1 cellular context compared by ENCODE assay signal in the genomic region with DNA sequence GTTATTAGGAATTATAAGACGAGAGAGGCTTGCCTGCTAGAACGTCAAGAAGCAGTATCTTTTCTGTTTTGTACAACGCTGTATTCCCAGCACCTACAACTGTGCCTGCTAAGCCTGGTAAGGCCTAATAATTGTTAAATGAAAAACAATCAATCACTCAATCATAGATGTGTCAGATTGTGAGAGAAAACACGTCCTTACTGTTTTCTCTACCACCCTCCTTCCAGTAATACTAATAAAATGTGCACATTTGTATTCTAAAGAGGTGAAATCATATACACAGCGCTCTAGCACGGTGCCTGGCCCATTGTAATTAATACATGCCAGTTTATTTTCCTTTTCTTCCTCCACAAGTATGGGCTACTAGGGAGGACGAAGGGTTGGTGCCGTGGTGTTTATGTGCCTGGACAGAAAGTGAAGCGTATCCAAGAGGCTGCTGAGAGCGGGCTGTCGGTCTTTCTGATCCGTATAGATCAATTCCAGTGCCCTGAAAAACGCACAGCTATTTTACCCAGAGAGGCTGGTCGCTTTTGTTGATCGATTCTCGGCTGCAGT.
TF ChIP-seq lines count a peak whose summit lies in the region.

No MANE protein-coding gene starts in this region.

TF ChIP-seq in endothelial cell of umbilical vein, 7 proteins besides CTCF, POLR2A, EP300 and RAD21 (continued from another document):
- TF ChIP-seq FOS (IDR thresholded peaks at IDR 0.05; ENCODE audit: borderline replicate concordance, insufficient read depth, low read length) (no peak), GATA2 (IDR thresholded peaks at IDR 0.05; ENCODE audit: insufficient read depth, insufficient read length, low read depth, low read length) (no peak)
